Comparison of ENCODE assay signal across 8 cellular contexts in genomic region chr12:123660328-123660727, GRCh38. TPM values are rescaled to one million over a fixed set of nuclear protein-coding genes. Genes with fewer than 3 reads are reported as not detected.
A peak's percentile ranks its signal among the peaks of the same experiment; 100 is the strongest.
DNase-seq lines count a peak whose midpoint lies in the region; ATAC-seq and TF ChIP-seq lines count a peak whose summit lies in the region.
"Had no signal": no experiment of that assay in that cellular context is flagged by ENCODE, and none has a peak within 500 bp of the region (broad histone marks: within the 10 kb centered on the region; RNA-seq: fewer than 3 reads in every experiment).

No MANE protein-coding gene starts in this region.

- peak overlapping the region; percentile 86 for H3K27ac ChIP-seq in osteoblast (ENCODE audit: low read depth, low read length)
- H3K27ac ChIP-seq: coronary artery had no signal

- H3K4me2 ChIP-seq in osteoblast (ENCODE audit: insufficient read depth, low read length): peak overlapping the region; percentile 64

- H3K79me2 ChIP-seq in osteoblast (ENCODE audit: insufficient read depth, low read length): no peaks in the 10 kb centered on the region

- no peaks in the 10 kb centered on the region for H3K27me3 ChIP-seq in osteoblast (ENCODE audit: insufficient read depth, low read length)

- DNase-seq in GM13976 (ENCODE audit: low spot score): peak; percentile 32
- peak; percentile 76 for DNase-seq in amniotic stem cell (lab: John Stamatoyannopoulos, UW)
- peak; percentile 91 for DNase-seq in osteoblast (ENCODE audit: insufficient read length, low spot score, missing footprints)
- DNase-seq: NCI-H2081 had no signal

- peaks cover 17% of the 10 kb centered on the region for H3K4me1 ChIP-seq in osteoblast (ENCODE audit: insufficient read depth, low read length)

- peaks cover 41% of the 10 kb centered on the region for H3K36me3 ChIP-seq in osteoblast (ENCODE audit: insufficient read depth, low read length)

- no peaks in the 10 kb centered on the region for H4K20me1 ChIP-seq in osteoblast (ENCODE audit: insufficient read depth, low read length)

- H3K9me3 ChIP-seq in osteoblast (ENCODE audit: low read depth, low read length): no peaks in the 10 kb centered on the region

- in situ Hi-C loops in GM13976 (cut with MboI; ENCODE audit: low sequenced_read_pairs, unreplicated experiment): no loop called here

- H3K4me3 ChIP-seq in osteoblast (ENCODE audit: insufficient read depth, low read length): peak overlapping the region; percentile 14
- H3K4me3 ChIP-seq: coronary artery had no signal

- no peak for ATAC-seq in GM19467 (IDR thresholded peaks at IDR 0.05; ENCODE audit: unreplicated experiment)
- ATAC-seq in HG02981 (IDR thresholded peaks at IDR 0.05; ENCODE audit: unreplicated experiment): no peak
- no peak for ATAC-seq in GM21390 (IDR thresholded peaks at IDR 0.05; ENCODE audit: unreplicated experiment)

- TF ChIP-seq CTCF in GM13976 (IDR thresholded peaks at IDR 0.05; ENCODE audit: borderline replicate concordance, control extremely low read depth, extremely low read depth, insufficient read depth, missing control alignments): no peak
- no peak for TF ChIP-seq CTCF in osteoblast (IDR thresholded peaks at IDR 0.05; ENCODE audit: extremely low read depth, low read depth, low read length)

- H2AFZ ChIP-seq in osteoblast (ENCODE audit: low read length): no peak overlapping the region

RNA-seq across cellular contexts. Expression of gene TCTN2, which starts 10.6 kb away (rescaled TPM):
- total RNA-seq in osteoblast: 23.5 and 23.6 TPM in 2 replicates

RNA-seq across cellular contexts. Expression of gene GTF2H3, which starts 26.7 kb away (rescaled TPM):
- 35.9 and 38.7 TPM in 2 replicates for total RNA-seq in osteoblast

RNA-seq across cellular contexts. Expression of gene EIF2B1, which starts 26.8 kb away (rescaled TPM):
- 32.4 and 32.6 TPM in 2 replicates for total RNA-seq in osteoblast

RNA-seq across cellular contexts. Expression of gene ATP6V0A2, which starts 51.8 kb away (rescaled TPM):
- 27.1 and 31.1 TPM in 2 replicates for total RNA-seq in osteoblast

RNA-seq across cellular contexts. Expression of gene DDX55, which starts 58.4 kb away (rescaled TPM):
- total RNA-seq in osteoblast: 19.2 and 20.6 TPM in 2 replicates

Comparison
In these comparisons a context has a peak if more than half of its experiments do, and no peak if none do; other contexts are left out.
1. DNase-seq: peak in every context shown above with its lines; median percentile 91 in osteoblast; 76 in amniotic stem cell; 32 in GM13976.